Comparison of ENCODE assay signal across 22 cellular contexts in genomic region chr15:100560323-100560722, GRCh38. TPM values are rescaled to one million over a fixed set of nuclear protein-coding genes. Genes with fewer than 3 reads are reported as not detected.
DNase-seq lines count a peak whose midpoint lies in the region; ATAC-seq and TF ChIP-seq lines count a peak whose summit lies in the region.
"Had no signal": no experiment of that assay in that cellular context is flagged by ENCODE, and none has a peak within 500 bp of the region (broad histone marks: within the 10 kb centered on the region; RNA-seq: fewer than 3 reads in every experiment).

No MANE protein-coding gene starts in this region.

- peaks cover under 1% of the 10 kb centered on the region for H3K4me1 Mint-ChIP-seq in CD8-positive, alpha-beta T cell (ENCODE audit: low read depth)
- H3K4me1 Mint-ChIP-seq in T-helper 17 cell (peaks cover 14% of the 10 kb centered on the region), progenitor cell of endocrine pancreas (ENCODE audit: low read depth) (no peaks in the 10 kb centered on the region), chondrocyte (ENCODE audit: low read depth) (no peaks in the 10 kb centered on the region)

- H3K9me3 Mint-ChIP-seq in CD8-positive, alpha-beta T cell: no peaks in the 10 kb centered on the region
- H3K9me3 Mint-ChIP-seq in progenitor cell of endocrine pancreas (ENCODE audit: low read depth) (peaks cover 5% of the 10 kb centered on the region), chondrocyte (ENCODE audit: low read depth) (no peaks in the 10 kb centered on the region)

- H3K27ac ChIP-seq in CD8-positive, alpha-beta T cell (ENCODE audit: low read depth, low read length): no peak overlapping the region
- H3K27ac ChIP-seq: BLaER1, PC-9, RWPE1 had no signal

- DNase-seq in CD8-positive, alpha-beta T cell: no peak
- DNase-seq in MV-4-11 (lab: John Stamatoyannopoulos, UW): peak; percentile 58
- no peak for DNase-seq in T-helper 17 cell
- no peak for DNase-seq in progenitor cell of endocrine pancreas (ENCODE audit: low spot score, unreplicated experiment)
- DNase-seq in NCI-H128 (lab: John Stamatoyannopoulos, UW; ENCODE audit: unreplicated experiment): no peak
- no peak for DNase-seq in chondrocyte (ENCODE audit: low spot score)
- no peak for DNase-seq in dermis blood vessel endothelial cell
- DNase-seq: DMS53, H7, KBM-7, NCI-H1048, NCI-H146, NCI-H2029, NCI-H2171, NCI-H345, NCI-H524 treated with DMSO at 0.1 percent for 48 hours, PC-9, SHP77 treated with DMSO at 0.1 percent for 48 hours had no signal

- no peaks in the 10 kb centered on the region for H3K27me3 ChIP-seq in CD8-positive, alpha-beta T cell (ENCODE audit: insufficient read depth, low read length)
- H3K27me3 ChIP-seq: BLaER1 had no signal

- no peak overlapping the region for H3K4me3 ChIP-seq in CD8-positive, alpha-beta T cell (ENCODE audit: low read depth, low read length)
- H3K4me3 ChIP-seq: BLaER1, PC-9 had no signal

- CTCF ChIA-PET in CD8-positive, alpha-beta T cell (lab: Charles Lee): no interaction called here

- no peaks in the 10 kb centered on the region for H3K4me1 ChIP-seq in CD8-positive, alpha-beta T cell (ENCODE audit: insufficient read depth, low read length)
- H3K4me1 ChIP-seq: BLaER1 had no signal

- ATAC-seq in CD8-positive, alpha-beta T cell: no peak
- no peak for ATAC-seq in T-helper 17 cell
- ATAC-seq: SK-N-SH treated with all-trans-retinoic acid at 6 μM for 48 hours had no signal

- H3K36me3 Mint-ChIP-seq in CD8-positive, alpha-beta T cell: peaks cover 43% of the 10 kb centered on the region
- H3K36me3 Mint-ChIP-seq in T-helper 17 cell (ENCODE audit: low read depth): peaks cover 5% of the 10 kb centered on the region
- H3K36me3 Mint-ChIP-seq in progenitor cell of endocrine pancreas (ENCODE audit: insufficient read depth): peaks cover 12% of the 10 kb centered on the region
- peaks cover 6% of the 10 kb centered on the region for H3K36me3 Mint-ChIP-seq in chondrocyte (ENCODE audit: low read depth)

- POLR2A ChIA-PET in CD8-positive, alpha-beta T cell (lab: Charles Lee): no interaction called here

- intact Hi-C loops in CD8-positive, alpha-beta T cell (cut with DNase I, micrococcal nuclease): no loop called here

- H3K27me3 Mint-ChIP-seq in CD8-positive, alpha-beta T cell (ENCODE audit: low read depth): no peaks in the 10 kb centered on the region
- H3K27me3 Mint-ChIP-seq in T-helper 17 cell (no peaks in the 10 kb centered on the region), progenitor cell of endocrine pancreas (no peaks in the 10 kb centered on the region), chondrocyte (ENCODE audit: low read depth) (no peaks in the 10 kb centered on the region)

- H3K4me3 Mint-ChIP-seq in CD8-positive, alpha-beta T cell: no peak overlapping the region
- no peak overlapping the region for H3K4me3 Mint-ChIP-seq in T-helper 17 cell
- H3K4me3 Mint-ChIP-seq in progenitor cell of endocrine pancreas (ENCODE audit: low read depth): no peak overlapping the region
- H3K4me3 Mint-ChIP-seq in chondrocyte (ENCODE audit: unreplicated experiment): no peak overlapping the region

- peaks cover 6% of the 10 kb centered on the region for H3K36me3 ChIP-seq in CD8-positive, alpha-beta T cell (ENCODE audit: insufficient read depth, low read length)

- no peak for TF ChIP-seq CTCF in CD8-positive, alpha-beta T cell (IDR thresholded peaks at IDR 0.05)
- no peak for TF ChIP-seq CTCF in progenitor cell of endocrine pancreas (IDR thresholded peaks at IDR 0.05; ENCODE audit: unreplicated experiment)
- TF ChIP-seq CTCF in chondrocyte (IDR thresholded peaks at IDR 0.05): no peak

- H3K9me3 ChIP-seq in CD8-positive, alpha-beta T cell (ENCODE audit: low read length): no peaks in the 10 kb centered on the region
- H3K9me3 ChIP-seq in T-helper 17 cell (ENCODE audit: control insufficient read depth, low read length, poor library complexity, severe bottlenecking): no peaks in the 10 kb centered on the region

- H3K27ac Mint-ChIP-seq in CD8-positive, alpha-beta T cell: peak overlapping the region; percentile 72
- H3K27ac Mint-ChIP-seq in T-helper 17 cell (peak overlapping the region; percentile 53), progenitor cell of endocrine pancreas (peak overlapping the region; percentile 69), chondrocyte (ENCODE audit: unreplicated experiment) (no peak overlapping the region)

RNA-seq across cellular contexts. Expression of gene CERS3, which starts 31.6 kb away (rescaled TPM):
- total RNA-seq in CD8-positive, alpha-beta T cell: 1 to 10 TPM in 1 of 2 experiments, under 1 TPM in 1; 0.92 to 1.2 TPM
- total RNA-seq in T-helper 17 cell: 1 to 10 TPM; 2.0 to 2.8 TPM
- total RNA-seq in progenitor cell of endocrine pancreas: 0.38 TPM in 1 of 2 replicates, not detected in the other
- total RNA-seq in chondrocyte: not detected in 3 replicates
- total RNA-seq in dermis blood vessel endothelial cell: not detected in 2 replicates
- total RNA-seq: HepG2, PC-9 had no signal

RNA-seq across cellular contexts. Expression of gene LINS1, which starts 41.7 kb away (rescaled TPM):
- 10 to 100 TPM; 42.8 to 45.9 TPM for total RNA-seq in CD8-positive, alpha-beta T cell
- total RNA-seq in T-helper 17 cell (10 to 100 TPM; 50.0 to 53.5 TPM), progenitor cell of endocrine pancreas (17.7 and 19.8 TPM in 2 replicates), chondrocyte (7.2 to 15.7 TPM (median 9.3 TPM) in 3 replicates), dermis blood vessel endothelial cell (12.3 and 12.7 TPM in 2 replicates)

RNA-seq across cellular contexts. Expression of gene ASB7, which starts 42.1 kb away (rescaled TPM):
- total RNA-seq in CD8-positive, alpha-beta T cell: 10 to 100 TPM; 17.2 to 19.9 TPM
- total RNA-seq in T-helper 17 cell (10 to 100 TPM; 13.0 to 17.9 TPM), progenitor cell of endocrine pancreas (17.4 and 18.9 TPM in 2 replicates), chondrocyte (10.8 to 13.1 TPM (median 12.2 TPM) in 3 replicates), dermis blood vessel endothelial cell (23.3 and 23.7 TPM in 2 replicates)
